ENCODE assay signal across 26 cellular contexts in the genomic region with DNA sequence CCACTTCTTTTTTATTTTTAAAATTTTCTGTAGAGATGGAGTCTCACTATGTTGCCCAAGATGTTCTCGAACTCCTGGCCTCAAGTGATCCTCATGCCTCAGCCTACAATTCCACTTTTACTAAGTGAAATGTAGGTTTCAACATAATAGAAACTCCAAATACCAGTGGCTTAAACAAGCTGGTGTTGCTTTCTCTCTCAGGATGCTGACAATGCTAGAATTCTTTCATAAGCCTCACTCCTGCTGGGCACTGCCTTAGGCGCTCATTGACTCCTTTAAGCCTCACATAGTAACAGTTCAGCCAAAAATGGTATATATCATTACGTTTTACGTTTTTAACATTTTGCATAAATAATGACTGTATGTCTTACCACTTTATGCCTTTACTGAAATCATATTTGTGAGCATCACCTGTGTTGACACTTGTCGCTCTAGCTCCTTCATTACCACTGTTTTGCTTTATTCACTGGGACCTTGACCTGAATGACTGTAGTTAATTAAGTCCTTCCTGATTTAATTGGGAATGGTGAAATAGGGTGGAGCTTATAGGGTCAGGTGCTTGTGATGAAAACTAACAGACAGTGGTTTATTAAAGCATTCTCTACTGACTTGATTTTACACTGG. TPM values are rescaled to one million over a fixed set of nuclear protein-coding genes. Genes with fewer than 3 reads are reported as not detected.
"Had no signal": no experiment of that assay in that cellular context is flagged by ENCODE, and none has a peak within 500 bp of the region (broad histone marks: within the 10 kb centered on the region; RNA-seq: fewer than 3 reads in every experiment).

No MANE protein-coding gene starts in this region.

- DNase-seq: activated CD4-positive, alpha-beta T cell treated with anti-CD3 and anti-CD28 coated beads for 48 hours; activated CD4-positive, alpha-beta T cell treated with anti-CD3 and anti-CD28 coated beads, Interleukin-2, amount 50 U/mL, for 4 hours; activated CD4-positive, CD25-positive, alpha-beta regulatory T cell treated with anti-CD3 and anti-CD28 coated beads, Interleukin-2, amount 50 U/mL, for 72 hours; activated CD8-positive, alpha-beta memory T cell treated with anti-CD3 and anti-CD28 coated beads, Interleukin-2, amount 10 ng/mL, durations not matched to agents 7 days and 5 days; activated effector memory CD4-positive, alpha-beta T cell treated with Interleukin-2 at 50 U/mL for 16 hours; activated naive CD4-positive, alpha-beta T cell; activated T-cell treated with anti-CD3 and anti-CD28 coated beads, Interleukin-2, amount 50 U/mL, for 24 hours; amygdala; Karpas-422; NCI-H1105 treated with DMSO at 0.1 percent for 48 hours; NCI-H1436 treated with DMSO at 0.1 percent for 48 hours; NCI-H187; NCI-H2081; NCI-H510A treated with DMSO at 0.1 percent for 48 hours; NCI-H69; NK-92 treated with Interleukin-12 subunit alpha and Interleukin-12 subunit beta, amount 100 ng/mL, for 24 hours; Peyer's patch; Right ventricle myocardium superior; SJCRH30 had no signal

- ATAC-seq: activated CD8-positive, alpha-beta memory T cell treated with anti-CD3 and anti-CD28 coated beads, Interleukin-2, amount 10 ng/mL, durations not matched to agents 7 days and 5 days; WTC11 had no signal

- H3K27ac Mint-ChIP-seq: activated CD8-positive, alpha-beta memory T cell treated with anti-CD3 and anti-CD28 coated beads, Interleukin-2, amount 10 ng/mL, durations not matched to agents 7 days and 5 days; activated naive CD4-positive, alpha-beta T cell treated with anti-CD3 and anti-CD28 coated beads, Interleukin-2, amount 50 U/mL, for 24 hours; activated T-cell treated with anti-CD3 and anti-CD28 coated beads, Interleukin-2, amount 50 U/mL, for 24 hours; activated T-helper 1 cell treated with anti-CD3 and anti-CD28 coated beads, Interleukin-12 subunit alpha, Interleukin-12 subunit beta, Interleukin-2, Interleukin-4 antibody, amounts not matched to agents 30 ng/mL and 10 ng/mL and 1 ng/mL, durations not matched to agents 14 hours and 24 hours and 36 hours; T-helper 1 cell treated with Interleukin-12 subunit alpha and Interleukin-12 subunit beta and Interleukin-4 antibody, amounts not matched to agents 30 μg/mL and 1 μg/mL, for 36 hours; WTC11 had no signal

- H3K4me1 ChIP-seq: SJCRH30 had no signal

- H3K4me1 Mint-ChIP-seq: activated naive CD4-positive, alpha-beta T cell treated with anti-CD3 and anti-CD28 coated beads, Interleukin-2, amount 50 U/mL, for 24 hours had no signal

- H3K4me3 Mint-ChIP-seq: activated CD8-positive, alpha-beta memory T cell treated with anti-CD3 and anti-CD28 coated beads, Interleukin-2, amount 10 ng/mL, durations not matched to agents 7 days and 5 days; activated naive CD4-positive, alpha-beta T cell treated with anti-CD3 and anti-CD28 coated beads, Interleukin-2, amount 50 U/mL, for 24 hours; activated T-cell treated with anti-CD3 and anti-CD28 coated beads, Interleukin-2, amount 50 U/mL, for 24 hours; activated T-helper 1 cell treated with anti-CD3 and anti-CD28 coated beads, Interleukin-12 subunit alpha, Interleukin-12 subunit beta, Interleukin-2, Interleukin-4 antibody, amounts not matched to agents 30 ng/mL and 10 ng/mL and 1 ng/mL, durations not matched to agents 14 hours and 24 hours and 36 hours; brain; T-helper 1 cell treated with Interleukin-12 subunit alpha and Interleukin-12 subunit beta and Interleukin-4 antibody, amounts not matched to agents 30 μg/mL and 1 μg/mL, for 36 hours; WTC11 had no signal

- H3K4me3 ChIP-seq: Peyer's patch, SJCRH30 had no signal

- H3K27ac ChIP-seq: Peyer's patch, RWPE1, SJCRH30 had no signal

- H3K36me3 ChIP-seq: Peyer's patch, SJCRH30 had no signal

- H3K9me3 Mint-ChIP-seq: activated naive CD4-positive, alpha-beta T cell treated with anti-CD3 and anti-CD28 coated beads, Interleukin-2, amount 50 U/mL, for 24 hours; activated T-cell treated with anti-CD3 and anti-CD28 coated beads, Interleukin-2, amount 50 U/mL, for 24 hours; activated T-helper 1 cell treated with anti-CD3 and anti-CD28 coated beads, Interleukin-12 subunit alpha, Interleukin-12 subunit beta, Interleukin-2, Interleukin-4 antibody, amounts not matched to agents 30 ng/mL and 10 ng/mL and 1 ng/mL, durations not matched to agents 14 hours and 24 hours and 36 hours; T-helper 1 cell treated with Interleukin-12 subunit alpha and Interleukin-12 subunit beta and Interleukin-4 antibody, amounts not matched to agents 30 μg/mL and 1 μg/mL, for 36 hours; WTC11 had no signal

- H3K27me3 ChIP-seq: Peyer's patch had no signal

- H3K27me3 Mint-ChIP-seq: activated naive CD4-positive, alpha-beta T cell treated with anti-CD3 and anti-CD28 coated beads, Interleukin-2, amount 50 U/mL, for 24 hours had no signal

- H3K9me3 ChIP-seq: Peyer's patch, SJCRH30 had no signal

RNA-seq across cellular contexts. Expression of a gene that starts 3.9 kb away (rescaled TPM):
- total RNA-seq: activated CD8-positive, alpha-beta memory T cell treated with anti-CD3 and anti-CD28 coated beads, Interleukin-2, amount 10 ng/mL, durations not matched to agents 7 days and 5 days; activated T-helper 1 cell treated with anti-CD3 and anti-CD28 coated beads, Interleukin-12 subunit alpha, Interleukin-12 subunit beta, Interleukin-2, Interleukin-4 antibody, amounts not matched to agents 30 ng/mL and 10 ng/mL and 1 ng/mL, durations not matched to agents 14 hours and 24 hours and 36 hours; astrocyte; Peyer's patch; Right ventricle myocardium superior; SJCRH30; WTC11 had no signal

RNA-seq across cellular contexts. Expression of a gene that starts 41.3 kb away (rescaled TPM):
- total RNA-seq: activated CD8-positive, alpha-beta memory T cell treated with anti-CD3 and anti-CD28 coated beads, Interleukin-2, amount 10 ng/mL, durations not matched to agents 7 days and 5 days; activated T-helper 1 cell treated with anti-CD3 and anti-CD28 coated beads, Interleukin-12 subunit alpha, Interleukin-12 subunit beta, Interleukin-2, Interleukin-4 antibody, amounts not matched to agents 30 ng/mL and 10 ng/mL and 1 ng/mL, durations not matched to agents 14 hours and 24 hours and 36 hours; astrocyte; Peyer's patch; Right ventricle myocardium superior; SJCRH30; WTC11 had no signal
